In genomic region chr4:84971319-84971932, GRCh38 we compare ENCODE assay signal across 8 cellular contexts. TPM values are rescaled to one million over a fixed set of nuclear protein-coding genes. Genes with fewer than 3 reads are reported as not detected.
DNase-seq lines count a peak whose midpoint lies in the region; ATAC-seq and TF ChIP-seq lines count a peak whose summit lies in the region.

No MANE protein-coding gene starts in this region.

- WGBS in right lobe of liver (ENCODE audit: insufficient coverage, low coverage, low lambda C conversion rate, missing lambda C conversion rate), result 9% methylated on average over 3 of the region's 3 CpGs

- no peaks in the 10 kb centered on the region for H3K36me3 ChIP-seq in right lobe of liver

- no peak overlapping the region for H3K4me3 ChIP-seq in astrocyte of the cerebellum (ENCODE audit: low read depth, low read length)
- H3K4me3 ChIP-seq in right lobe of liver, result no peak overlapping the region

- no peak overlapping the region for H3K27ac ChIP-seq in right lobe of liver

- H3K27me3 ChIP-seq in right lobe of liver, result no peaks in the 10 kb centered on the region

- intact Hi-C loops in right lobe of liver (cut with DNase I), result no loop called here

- H3K9me3 Mint-ChIP-seq in stimulated activated effector memory CD8-positive, alpha-beta T cell treated with anti-CD3 and anti-CD28 coated beads, Interleukin-12 subunit alpha, Interleukin-12 subunit beta, amount 100 ng/mL, for 72 hours, result no peaks in the 10 kb centered on the region

- no peaks in the 10 kb centered on the region for H3K9me3 ChIP-seq in right lobe of liver

- peak; percentile 30 for DNase-seq in AG09319 (ENCODE audit: extremely low read depth, low read depth)
- DNase-seq in GM20000 (ENCODE audit: low spot score), result peak; percentile 45
- peak; percentile 7 to 37 for DNase-seq in NCI-H2081 (lab: John Stamatoyannopoulos, UW)
- DNase-seq in astrocyte of the cerebellum (ENCODE audit: low read depth), result peak; percentile 45
- DNase-seq in right lobe of liver, result no peak
- no peak for DNase-seq in stimulated activated effector memory CD8-positive, alpha-beta T cell treated with anti-CD3 and anti-CD28 coated beads, Interleukin-12 subunit alpha, Interleukin-12 subunit beta, amount 100 ng/mL, for 72 hours (ENCODE audit: low spot score in 2 of 2)

- no peaks in the 10 kb centered on the region for H3K36me3 Mint-ChIP-seq in stimulated activated effector memory CD8-positive, alpha-beta T cell treated with anti-CD3 and anti-CD28 coated beads, Interleukin-12 subunit alpha, Interleukin-12 subunit beta, amount 100 ng/mL, for 72 hours

- ATAC-seq in right lobe of liver (peak; percentile 35 to 52 (median 46)), GM21825 (IDR thresholded peaks at IDR 0.05; ENCODE audit: unreplicated experiment) (no peak), GM18505 (IDR thresholded peaks at IDR 0.05; ENCODE audit: unreplicated experiment) (no peak)
- ATAC-seq in stimulated activated effector memory CD8-positive, alpha-beta T cell treated with anti-CD3 and anti-CD28 coated beads, Interleukin-12 subunit alpha, Interleukin-12 subunit beta, amount 100 ng/mL, for 72 hours, result no peak

- no peak overlapping the region for H3K4me3 Mint-ChIP-seq in stimulated activated effector memory CD8-positive, alpha-beta T cell treated with anti-CD3 and anti-CD28 coated beads, Interleukin-12 subunit alpha, Interleukin-12 subunit beta, amount 100 ng/mL, for 72 hours

- in situ Hi-C loops in astrocyte of the cerebellum (cut with HindIII; ENCODE audit: low sequenced_read_pairs), result loop anchor here (25.0 kb wide), 1 partner anchor 234 kb away; no protein-coding TSS in a partner anchor

- H3K4me1 ChIP-seq in right lobe of liver, result peaks cover 0 to 7% (median 0%) of the 10 kb centered on the region in 4 donors

- TF ChIP-seq POLR2A in right lobe of liver (IDR thresholded peaks at IDR 0.05) (no peak), GM18505 (IDR thresholded peaks at IDR 0.05; ENCODE audit: borderline replicate concordance, extremely low read depth, insufficient read depth, insufficient read length) (no peak)

- TF ChIP-seq CTCF in AG09319 (IDR thresholded peaks at IDR 0.05; ENCODE audit: low read depth, low read length), result peak; percentile 30
- peak; percentile 17 for TF ChIP-seq CTCF in GM20000 (IDR thresholded peaks at IDR 0.05; ENCODE audit: extremely low read depth, missing control alignments)
- TF ChIP-seq CTCF in astrocyte of the cerebellum (IDR thresholded peaks at IDR 0.05; ENCODE audit: low read depth, low read length, missing control alignments), result no peak
- peak; percentile 51 to 67 (median 58) for TF ChIP-seq CTCF in right lobe of liver (IDR thresholded peaks at IDR 0.05)

- H3K27ac Mint-ChIP-seq in stimulated activated effector memory CD8-positive, alpha-beta T cell treated with anti-CD3 and anti-CD28 coated beads, Interleukin-12 subunit alpha, Interleukin-12 subunit beta, amount 100 ng/mL, for 72 hours, result no peak overlapping the region

- H3K4me1 Mint-ChIP-seq in stimulated activated effector memory CD8-positive, alpha-beta T cell treated with anti-CD3 and anti-CD28 coated beads, Interleukin-12 subunit alpha, Interleukin-12 subunit beta, amount 100 ng/mL, for 72 hours, result peaks cover 10% of the 10 kb centered on the region

RNA-seq across cellular contexts. Expression of gene WDFY3, which starts 4.9 kb away (rescaled TPM):
- 10 to 100 TPM; 18.8 to 36.5 (median 25.9) TPM for total RNA-seq in right lobe of liver

Comparison
In these comparisons a context has a peak if more than half of its experiments do, and no peak if none do; other contexts are left out.
1. DNase-seq: peak in AG09319 (single experiment), GM20000 (single experiment), NCI-H2081 (2 of 2) and astrocyte of the cerebellum (single experiment); none in right lobe of liver (0 of 3) and stimulated activated effector memory CD8-positive, alpha-beta T cell treated with anti-CD3 and anti-CD28 coated beads, Interleukin-12 subunit alpha, Interleukin-12 subunit beta, amount 100 ng/mL, for 72 hours (0 of 2).
2. ATAC-seq: peak in right lobe of liver (4 of 4); none in GM21825 (single experiment), GM18505 (single experiment) and stimulated activated effector memory CD8-positive, alpha-beta T cell treated with anti-CD3 and anti-CD28 coated beads, Interleukin-12 subunit alpha, Interleukin-12 subunit beta, amount 100 ng/mL, for 72 hours (single experiment).